15 cellular contexts compared by ENCODE assay signal in genomic region chr2:3285901-3286645, GRCh38.
DNase-seq lines count a peak whose midpoint lies in the region; ATAC-seq and TF ChIP-seq lines count a peak whose summit lies in the region.
"Had no signal": no experiment of that assay in that cellular context is flagged by ENCODE, and none has a peak within 500 bp of the region (broad histone marks: within the 10 kb centered on the region; RNA-seq: fewer than 3 reads in every experiment).

No MANE protein-coding gene starts in this region.

- no peaks in the 10 kb centered on the region for H3F3A ChIP-seq in GM23338 (replicated peaks; ENCODE audit: low read depth)

- peaks cover 4% of the 10 kb centered on the region for H3K79me2 ChIP-seq in GM23338 (replicated peaks; ENCODE audit: insufficient read depth)

- H3K27ac Mint-ChIP-seq in GM23338: no peak overlapping the region
- H3K27ac Mint-ChIP-seq: activated CD4-positive, alpha-beta T cell treated with anti-CD3 and anti-CD28 coated beads for 36 hours; mesothelial cell of epicardium had no signal

- H2AFZ ChIP-seq in GM23338: no peak overlapping the region

- ATAC-seq in GM23338 (peak; percentile 41), HG03196 (IDR thresholded peaks at IDR 0.05; ENCODE audit: unreplicated experiment) (no peak), HG03378 (IDR thresholded peaks at IDR 0.05; ENCODE audit: unreplicated experiment) (no peak)
- ATAC-seq: activated CD4-positive, alpha-beta T cell treated with anti-CD3 and anti-CD28 coated beads for 36 hours had no signal

- H3K4me1 ChIP-seq in GM23338 (ENCODE audit: insufficient read depth): no peaks in the 10 kb centered on the region
- H3K4me1 ChIP-seq: SJCRH30 had no signal

- no peak for TF ChIP-seq CTCF in GM23338 (conservative IDR thresholded peaks at IDR 0.05; ENCODE audit: low read depth in 2 of 2)

- H3K4me1 Mint-ChIP-seq in GM23338: peaks cover 16% of the 10 kb centered on the region
- H3K4me1 Mint-ChIP-seq: activated CD4-positive, alpha-beta T cell treated with anti-CD3 and anti-CD28 coated beads for 36 hours; mesothelial cell of epicardium had no signal

- no peak overlapping the region for H3K27ac ChIP-seq in GM23338 (ENCODE audit: low read depth)
- H3K27ac ChIP-seq: SJCRH30, upper lobe of left lung had no signal

- DNase-seq in NCI-H1092 treated with DMSO at 0.1 percent for 48 hours (lab: John Stamatoyannopoulos, UW) (peak; percentile 31), NCI-H1092 (lab: John Stamatoyannopoulos, UW) (no peak), GM23338 (ENCODE audit: low spot score) (no peak), SHP77 treated with DMSO at 0.1 percent for 48 hours (lab: John Stamatoyannopoulos, UW) (peak; percentile 42), mesenteric fat pad (ENCODE audit: low spot score) (peak; percentile 28), 8988T (no peak)
- DNase-seq: activated CD4-positive, alpha-beta T cell treated with anti-CD3 and anti-CD28 coated beads for 36 hours; CD4-positive, CD25-positive, alpha-beta regulatory T cell; cerebellar nuclear complex; stimulated activated naive CD4-positive, alpha-beta T cell treated with Interleukin-2 at 50 U/mL for 16 hours had no signal

- no peaks in the 10 kb centered on the region for H3K27me3 ChIP-seq in GM23338 (ENCODE audit: insufficient read depth)
- H3K27me3 ChIP-seq: SJCRH30, upper lobe of left lung had no signal

- no peak overlapping the region for H3K4me3 Mint-ChIP-seq in GM23338
- H3K4me3 Mint-ChIP-seq: activated CD4-positive, alpha-beta T cell treated with anti-CD3 and anti-CD28 coated beads for 36 hours; CD4-positive, CD25-positive, alpha-beta regulatory T cell; mesothelial cell of epicardium had no signal

- H3K4me2 ChIP-seq in GM23338: no peak overlapping the region

- no peak overlapping the region for H3K4me3 ChIP-seq in GM23338
- H3K4me3 ChIP-seq: SJCRH30, upper lobe of left lung had no signal

- H3K27me3 Mint-ChIP-seq in GM23338 (ENCODE audit: insufficient read depth, low read depth, poor library complexity): peaks cover 8% of the 10 kb centered on the region
- H3K27me3 Mint-ChIP-seq: activated CD4-positive, alpha-beta T cell treated with anti-CD3 and anti-CD28 coated beads for 36 hours; CD4-positive, CD25-positive, alpha-beta regulatory T cell had no signal

- H4K20me1 ChIP-seq in GM23338 (replicated peaks; ENCODE audit: insufficient read depth): no peaks in the 10 kb centered on the region

- H3K36me3 ChIP-seq in GM23338 (ENCODE audit: insufficient read depth): no peaks in the 10 kb centered on the region
- H3K36me3 ChIP-seq: SJCRH30, upper lobe of left lung had no signal

- no peaks in the 10 kb centered on the region for H3K9me2 ChIP-seq in GM23338 (ENCODE audit: insufficient read depth)

- peaks cover 6% of the 10 kb centered on the region; the same call in 2 of the 3 replicates for H3K9me3 Mint-ChIP-seq in GM23338
- H3K9me3 Mint-ChIP-seq: mesothelial cell of epicardium had no signal

- peaks cover 9% of the 10 kb centered on the region for H3K36me3 Mint-ChIP-seq in GM23338 (ENCODE audit: low read depth)
- H3K36me3 Mint-ChIP-seq: mesothelial cell of epicardium had no signal

TF ChIP-seq in GM23338, 12 proteins besides CTCF, POLR2A, EP300 and RAD21 (continues in another document):
- TF ChIP-seq POLR2AphosphoS5 (IDR thresholded peaks at IDR 0.05; ENCODE audit: low read depth) (no peak), ZNF331 (CRISPR knock-in tag; IDR thresholded peaks at IDR 0.05; ENCODE audit: low read depth) (no peak), EZH2phosphoT487 (IDR thresholded peaks at IDR 0.05; ENCODE audit: unreplicated experiment) (no peak), JUNB (IDR thresholded peaks at IDR 0.05; ENCODE audit: unreplicated experiment) (no peak), NANOG (IDR thresholded peaks at IDR 0.05; ENCODE audit: borderline replicate concordance) (no peak), ZNF462 (CRISPR knock-in tag; IDR thresholded peaks at IDR 0.05) (no peak), ZNF114 (CRISPR knock-in tag; IDR thresholded peaks at IDR 0.05) (no peak), STAT1 (IDR thresholded peaks at IDR 0.05; ENCODE audit: unreplicated experiment) (no peak), CREB1 (CRISPR knock-in tag; IDR thresholded peaks at IDR 0.05; ENCODE audit: low read depth) (no peak), EZH2 (IDR thresholded peaks at IDR 0.05; ENCODE audit: low read depth, unreplicated experiment) (no peak), ETS1 (IDR thresholded peaks at IDR 0.05) (no peak)

Comparison
In these comparisons a context has a peak if more than half of its experiments do, and no peak if none do; other contexts are left out.
1. DNase-seq: peak in NCI-H1092 treated with DMSO at 0.1 percent for 48 hours (single experiment), SHP77 treated with DMSO at 0.1 percent for 48 hours (single experiment) and mesenteric fat pad (single experiment); none in NCI-H1092 (single experiment), GM23338 (single experiment) and 8988T (single experiment).